In the genomic region with DNA sequence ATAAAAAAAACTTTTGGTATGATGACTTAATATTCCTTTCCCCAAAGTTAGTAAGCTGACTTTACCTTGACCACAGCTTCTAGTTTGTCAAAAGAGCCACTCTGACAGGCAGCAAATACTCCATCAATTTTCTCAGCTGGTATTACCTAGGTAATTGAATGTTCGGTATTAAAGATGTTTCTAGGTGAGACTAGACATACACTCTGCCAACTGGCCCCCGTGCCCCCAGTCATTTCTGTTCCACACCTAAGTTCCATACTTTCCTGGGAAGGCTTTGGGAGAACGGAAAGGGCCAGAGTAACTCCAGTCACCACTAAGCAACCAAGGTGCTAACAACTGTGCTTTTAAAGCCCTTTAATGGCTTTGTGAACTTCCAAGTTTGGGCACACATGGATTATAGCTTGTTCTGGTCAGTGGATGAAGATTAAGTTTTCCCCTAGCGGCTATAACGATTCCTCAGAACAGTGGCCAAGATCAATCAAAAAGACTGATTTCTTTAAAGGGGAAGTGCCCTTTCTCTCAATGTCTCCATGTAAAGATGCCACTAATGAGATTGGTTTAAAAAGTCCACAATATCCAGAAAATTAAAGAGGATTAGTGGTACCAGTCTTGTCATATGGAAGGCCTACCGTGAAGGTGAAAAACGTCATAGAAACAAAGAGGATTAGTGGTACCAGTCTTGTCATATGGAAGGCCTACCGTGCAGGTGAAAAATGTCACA, we compare ENCODE assay signal across 8 cellular contexts. TPM values are rescaled to one million over a fixed set of nuclear protein-coding genes. Genes with fewer than 3 reads are reported as not detected.
A peak's percentile ranks its signal among the peaks of the same experiment; 100 is the strongest.
DNase-seq lines count a peak whose midpoint lies in the region; TF ChIP-seq lines count a peak whose summit lies in the region.

No MANE protein-coding gene starts in this region.

- H3K4me2 ChIP-seq in OCI-LY3 (ENCODE audit: low read length) (no peak overlapping the region), mammary epithelial cell (ENCODE audit: insufficient read depth, low read depth, low read length) (no peak overlapping the region), trophoblast cell (ENCODE audit: low read length) (no peak overlapping the region)

- CTCF ChIA-PET in mammary epithelial cell (lab: Charles Lee; ENCODE audit: low non-redundant PET): interaction anchor here (0.6 kb wide), 1 partner anchor 18 kb away, joined by 13 read pairs; no protein-coding TSS in a partner anchor

- H3K9me3 ChIP-seq in OCI-LY3 (ENCODE audit: insufficient read depth, low read length) (no peaks in the 10 kb centered on the region), mammary epithelial cell (replicated peaks; ENCODE audit: insufficient read depth, low read length) (no peaks in the 10 kb centered on the region), trophoblast cell (ENCODE audit: insufficient read depth, low read depth, low read length) (no peaks in the 10 kb centered on the region)

- no peak overlapping the region for H3K23ac ChIP-seq in trophoblast cell (ENCODE audit: low read length)

- H3K27ac ChIP-seq in OCI-LY3 (ENCODE audit: low read length): peak overlapping the region; percentile 34
- H3K27ac ChIP-seq in mammary epithelial cell (ENCODE audit: insufficient read depth, low read depth, low read length): no peak overlapping the region
- H3K27ac ChIP-seq in trophoblast cell (ENCODE audit: low read depth, low read length): no peak overlapping the region
- H3K27ac ChIP-seq in caudate nucleus (ENCODE audit: low read depth, low read length): no peak overlapping the region

- H3K27me3 ChIP-seq in OCI-LY3 (ENCODE audit: low read depth, low read length): no peaks in the 10 kb centered on the region
- H3K27me3 ChIP-seq in mammary epithelial cell (ENCODE audit: insufficient read depth, low read length): no peaks in the 10 kb centered on the region
- no peaks in the 10 kb centered on the region for H3K27me3 ChIP-seq in trophoblast cell (ENCODE audit: insufficient read depth, low read length)

- peaks cover 77% of the 10 kb centered on the region for H3K36me3 ChIP-seq in OCI-LY3 (replicated peaks; ENCODE audit: low read depth, low read length)
- peaks cover 61% of the 10 kb centered on the region for H3K36me3 ChIP-seq in mammary epithelial cell (ENCODE audit: insufficient read depth, low read length)
- H3K36me3 ChIP-seq in trophoblast cell (ENCODE audit: control insufficient read depth in 1 of 2, insufficient read depth in 2 of 2, low read length in 2 of 2): peaks cover 8 to 40% of the 10 kb centered on the region in 2 experiments

- peaks cover 33% of the 10 kb centered on the region for H3K79me2 ChIP-seq in OCI-LY3 (ENCODE audit: low read length)
- peaks cover 36% of the 10 kb centered on the region for H3K79me2 ChIP-seq in mammary epithelial cell (ENCODE audit: insufficient read depth, low read length)
- H3K79me2 ChIP-seq in trophoblast cell (ENCODE audit: control insufficient read depth, insufficient read depth, low read length, poor library complexity): no peaks in the 10 kb centered on the region

- TF ChIP-seq CTCF in OCI-LY3 (IDR thresholded peaks at IDR 0.05; ENCODE audit: low read depth, low read length) (no peak; the same call in 1 of the 2 replicates), mammary epithelial cell (conservative IDR thresholded peaks at IDR 0.05 in 1 of 2, IDR thresholded peaks at IDR 0.05 in 1 of 2; ENCODE audit: extremely low read depth in 1 of 2, insufficient read depth in 1 of 2, low read depth in 1 of 2, low read length in 2 of 2) (peak; percentile 13 to 14)

- DNase-seq in activated CD4-positive, alpha-beta T cell treated with anti-CD3 and anti-CD28 coated beads for 48 hours: peak; percentile 30
- DNase-seq in activated CD4-positive, alpha-beta T cell treated with anti-CD3 and anti-CD28 coated beads, Interleukin-2, amount 50 U/mL, for 4 hours: no peak
- DNase-seq in mammary epithelial cell (peak; percentile 50), trophoblast cell (peak; percentile 10 to 48), caudate nucleus (lab: John Stamatoyannopoulos, UW) (no peak), ureter (ENCODE audit: low spot score) (no peak), inferior parietal cortex (ENCODE audit: extremely low spot score) (no peak)

- 24% methylated on average over 8 of the region's 8 CpGs for WGBS in mammary epithelial cell (ENCODE audit: low coverage, missing lambda C conversion rate)
- WGBS in trophoblast cell (ENCODE audit: extremely low coverage, insufficient coverage, insufficient read length): no CpG with 5 or more reads among the region's 8 CpGs

- H4K12ac ChIP-seq in trophoblast cell (ENCODE audit: low read depth, low read length): no peak overlapping the region

- H3K4me3 ChIP-seq in OCI-LY3 (ENCODE audit: low read length): no peak overlapping the region
- no peak overlapping the region for H3K4me3 ChIP-seq in mammary epithelial cell (replicated peaks in 1 of 3; ENCODE audit: insufficient read depth in 1 of 3, low read depth in 2 of 3, low read length in 3 of 3)
- H3K4me3 ChIP-seq in trophoblast cell (ENCODE audit: low read depth, low read length): no peak overlapping the region

- in situ Hi-C loops in mammary epithelial cell (cut with MboI; ENCODE audit: low sequenced_read_pairs in 2 of 2): no loop called here

- H3K4me1 ChIP-seq in OCI-LY3 (ENCODE audit: low read length) (peaks cover 25% of the 10 kb centered on the region), mammary epithelial cell (ENCODE audit: insufficient read depth, low read length) (peaks cover 19% of the 10 kb centered on the region), trophoblast cell (ENCODE audit: control insufficient read depth in 1 of 2, insufficient read depth in 2 of 2, low read length in 2 of 2) (peaks cover 0 to 2% of the 10 kb centered on the region in 2 experiments)

- no peak overlapping the region for H2AFZ ChIP-seq in OCI-LY3 (ENCODE audit: low read depth, low read length)
- no peak overlapping the region for H2AFZ ChIP-seq in mammary epithelial cell (ENCODE audit: low read depth, low read length)
- no peak overlapping the region for H2AFZ ChIP-seq in trophoblast cell (ENCODE audit: insufficient read depth, low read length, poor library complexity)

- H3K14ac ChIP-seq in trophoblast cell (ENCODE audit: low read length): no peak overlapping the region

- no peaks in the 10 kb centered on the region for H3K79me1 ChIP-seq in trophoblast cell (ENCODE audit: low read length)

- dilution Hi-C loops in mammary epithelial cell (cut with HindIII; ENCODE audit: low sequenced_read_pairs): no loop called here

- H3K9ac ChIP-seq in OCI-LY3 (ENCODE audit: low read length) (no peak overlapping the region), mammary epithelial cell (ENCODE audit: insufficient read depth, low read length) (no peak overlapping the region), trophoblast cell (ENCODE audit: low read length) (no peak overlapping the region)

- intact Hi-C loops in mammary epithelial cell (cut with micrococcal nuclease): no loop called here

- H3K4ac ChIP-seq in trophoblast cell (ENCODE audit: low read depth, low read length): no peak overlapping the region

- no peak overlapping the region for H2BK12ac ChIP-seq in trophoblast cell (ENCODE audit: low read length)

- BruUV-seq in mammary epithelial cell (replicated peaks; lab: Mats Ljungman, UMichigan): no TSS peak

- no peak overlapping the region for H2BK5ac ChIP-seq in trophoblast cell (ENCODE audit: low read depth, low read length, poor library complexity)

- H3K18ac ChIP-seq in trophoblast cell (ENCODE audit: low read length): no peak overlapping the region

- no peak overlapping the region for H2AK5ac ChIP-seq in trophoblast cell (ENCODE audit: low read length)

- H4K20me1 ChIP-seq in OCI-LY3 (ENCODE audit: insufficient read depth, low read length) (peaks cover 52% of the 10 kb centered on the region), mammary epithelial cell (ENCODE audit: insufficient read depth, low read length) (peaks cover 41% of the 10 kb centered on the region)

- no peak overlapping the region for H4K8ac ChIP-seq in trophoblast cell (ENCODE audit: low read depth, low read length)

- H4K91ac ChIP-seq in trophoblast cell (ENCODE audit: low read depth, low read length): no peak overlapping the region

- H2BK120ac ChIP-seq in trophoblast cell (ENCODE audit: insufficient read depth, low read length, poor library complexity): no peak overlapping the region

RNA-seq across cellular contexts. Expression of a gene that starts 7.0 kb away (rescaled TPM):
- total RNA-seq in mammary epithelial cell (100 to 1,000 TPM; 291 to 441 TPM), ureter (343 TPM)
- polyA plus RNA-seq in mammary epithelial cell: 161 TPM
- 86.0 TPM for polyA minus RNA-seq in mammary epithelial cell
- polyA plus RNA-seq in trophoblast cell (2013): 213 and 217 TPM in 2 replicates

RNA-seq across cellular contexts. Expression of a gene that starts 15.9 kb away (rescaled TPM):
- total RNA-seq in mammary epithelial cell: 10 to 100 TPM; 12.3 to 27.5 TPM
- polyA plus RNA-seq in mammary epithelial cell: 23.3 TPM
- 25.0 TPM for polyA minus RNA-seq in mammary epithelial cell
- 41.5 and 43.9 TPM in 2 replicates for polyA plus RNA-seq in trophoblast cell (2013)
- total RNA-seq in ureter: 9.8 TPM

RNA-seq across cellular contexts. Expression of a gene that starts 52.1 kb away (rescaled TPM):
- not detected for total RNA-seq in mammary epithelial cell
- polyA plus RNA-seq in mammary epithelial cell: not detected
- not detected for polyA minus RNA-seq in mammary epithelial cell
- not detected in 2 replicates for polyA plus RNA-seq in trophoblast cell (2013)
- total RNA-seq in ureter: 0.60 TPM

Comparison
In these comparisons a context has a peak if more than half of its experiments do, and no peak if none do; other contexts are left out.
1. DNase-seq: peak in activated CD4-positive, alpha-beta T cell treated with anti-CD3 and anti-CD28 coated beads for 48 hours (single experiment), mammary epithelial cell (single experiment) and trophoblast cell (2 of 2); none in activated CD4-positive, alpha-beta T cell treated with anti-CD3 and anti-CD28 coated beads, Interleukin-2, amount 50 U/mL, for 4 hours (0 of 2), caudate nucleus (0 of 61), ureter (single experiment) and inferior parietal cortex (single experiment).